Comparison of ENCODE assay signal across 20 cellular contexts in genomic region chr2:17805717-17806354, GRCh38. TPM values are rescaled to one million over a fixed set of nuclear protein-coding genes. Genes with fewer than 3 reads are reported as not detected.
A peak's percentile ranks its signal among the peaks of the same experiment; 100 is the strongest.
DNase-seq lines count a peak whose midpoint lies in the region; ATAC-seq and TF ChIP-seq lines count a peak whose summit lies in the region.
"Had no signal": no experiment of that assay in that cellular context is flagged by ENCODE, and none has a peak within 500 bp of the region (broad histone marks: within the 10 kb centered on the region; RNA-seq: fewer than 3 reads in every experiment).

No MANE protein-coding gene starts in this region.

- in situ Hi-C loops in GM23248 (cut with MboI): no loop called here

- no peak for ATAC-seq in Right ventricle myocardium inferior
- ATAC-seq in GM18907 (IDR thresholded peaks at IDR 0.05; ENCODE audit: unreplicated experiment): no peak
- no peak for ATAC-seq in HG03342 (IDR thresholded peaks at IDR 0.05; ENCODE audit: unreplicated experiment)
- ATAC-seq: A549 had no signal

- no peak overlapping the region for H3K4me2 ChIP-seq in GM23248 (ENCODE audit: unreplicated experiment)
- H3K4me2 ChIP-seq: A549 had no signal

- H3K36me3 ChIP-seq in right atrium auricular region: no peaks in the 10 kb centered on the region
- H3K36me3 ChIP-seq in GM23248 (ENCODE audit: low read depth): no peaks in the 10 kb centered on the region
- H3K36me3 ChIP-seq: lower lobe of right lung, ovary had no signal

- H3K27ac ChIP-seq in right atrium auricular region: peak overlapping the region in 1 of 2 donors; percentile 34
- H3K27ac ChIP-seq in GM23248: no peak overlapping the region
- H3K27ac ChIP-seq: A549, lower lobe of right lung, ovary had no signal

- H3K9ac ChIP-seq in GM23248: no peak overlapping the region

- H3K27me3 ChIP-seq in right atrium auricular region (no peaks in the 10 kb centered on the region), GM23248 (replicated peaks; ENCODE audit: insufficient read depth) (no peaks in the 10 kb centered on the region)
- H3K27me3 ChIP-seq: ovary had no signal

- WGBS in GM23248 (ENCODE audit: low coverage in 1 of 2, low lambda C conversion rate in 2 of 2, missing lambda C conversion rate in 2 of 2), 2 experiments: 75 to 77% methylated on average over 7 of the region's 7 CpGs

- H3K4me3 ChIP-seq in right atrium auricular region (no peak overlapping the region), GM23248 (no peak overlapping the region)
- H3K4me3 ChIP-seq: A549, lower lobe of right lung, ovary had no signal

- H3F3A ChIP-seq in GM23248 (ENCODE audit: insufficient read depth): no peaks in the 10 kb centered on the region

- H3K79me2 ChIP-seq in GM23248 (ENCODE audit: insufficient read depth): no peaks in the 10 kb centered on the region

- no peaks in the 10 kb centered on the region for H3K9me3 ChIP-seq in right atrium auricular region
- no peaks in the 10 kb centered on the region for H3K9me3 ChIP-seq in GM23248 (ENCODE audit: low read depth)
- H3K9me3 ChIP-seq: A549, lower lobe of right lung, ovary had no signal

- intact Hi-C loops in Right ventricle myocardium inferior (cut with DNase I) (no loop called here), cardiac septum (cut with DNase I) (no loop called here)

- TF ChIP-seq CTCF in right atrium auricular region (IDR thresholded peaks at IDR 0.05): no peak

- no peaks in the 10 kb centered on the region for H4K20me1 ChIP-seq in GM23248 (ENCODE audit: insufficient read depth)

- peaks cover 0 to 10% of the 10 kb centered on the region in 2 donors for H3K4me1 ChIP-seq in right atrium auricular region
- H3K4me1 ChIP-seq in GM23248 (ENCODE audit: insufficient read depth): no peaks in the 10 kb centered on the region
- H3K4me1 ChIP-seq: A549 had no signal

- H2AFZ ChIP-seq in GM23248: no peak overlapping the region

- H3K9me2 ChIP-seq in GM23248 (ENCODE audit: insufficient read depth): no peaks in the 10 kb centered on the region

- peak; percentile 66 for DNase-seq in Right ventricle myocardium inferior (ENCODE audit: missing footprints)
- DNase-seq in cardiac septum (ENCODE audit: low spot score): no peak
- peak; percentile 42 for DNase-seq in NCI-H2171 (lab: John Stamatoyannopoulos, UW)
- peak; percentile 34 for DNase-seq in right atrium auricular region (ENCODE audit: low spot score)
- DNase-seq in GM23248: no peak
- DNase-seq in Kasumi-1 (lab: John Stamatoyannopoulos, UW): no peak
- DNase-seq: activated naive CD8-positive, alpha-beta T cell treated with anti-CD3 and anti-CD28 coated beads, Interleukin-2, amount 10 ng/mL, durations not matched to agents 7 days and 5 days; DMS153; GDM1; lower lobe of right lung; NCI-H1417 treated with DMSO at 0.1 percent for 48 hours; NCI-H526 treated with DMSO at 0.1 percent for 48 hours; ovary; stimulated activated CD4-positive, alpha-beta T cell treated with anti-CD3 and anti-CD28 coated beads, Interleukin-2, amount 100 ng/mL, for 24 hours had no signal

RNA-seq across cellular contexts. Expression of gene MSGN1, which starts 10.4 kb away (rescaled TPM):
- total RNA-seq in Right ventricle myocardium inferior (not detected), cardiac septum (not detected), right atrium auricular region (not detected)
- total RNA-seq in GM23248 (2014; rRNA removed; shearing (Covaris generic)): not detected in 2 replicates
- polyA plus RNA-seq in GM23248 (2016; fragmentation: Nextera tagmentation; extraction: Ambion mirVana): not detected in 2 replicates
- total RNA-seq: activated CD8-positive, alpha-beta memory T cell treated with anti-CD3 and anti-CD28 coated beads for 36 hours; activated naive CD8-positive, alpha-beta T cell treated with anti-CD3 and anti-CD28 coated beads, Interleukin-2, amount 10 ng/mL, durations not matched to agents 7 days and 5 days; activated T-helper 2 cell treated with anti-CD3 and anti-CD28 coated beads, Interferon-gamma antibody, Interleukin-2, Interleukin-4, amounts not matched to agents 10 μg/mL and 5 μg/mL and 100 μg/mL, durations not matched to agents 14 hours and 24 hours and 36 hours; lower lobe of right lung; ovary; ureter had no signal
- polyA plus RNA-seq: A549, ovary had no signal

RNA-seq across cellular contexts. Expression of gene GEN1, which starts 51.9 kb away (rescaled TPM):
- total RNA-seq in Right ventricle myocardium inferior (3.3 TPM), cardiac septum (2.7 TPM), right atrium auricular region (1 to 10 TPM; 1.2 to 2.3 TPM)
- 8.1 and 10.2 TPM in 2 replicates for total RNA-seq in GM23248 (2014; rRNA removed; shearing (Covaris generic))
- 3.9 and 4.5 TPM in 2 replicates for polyA plus RNA-seq in GM23248 (2016; fragmentation: Nextera tagmentation; extraction: Ambion mirVana)

RNA-seq across cellular contexts. Expression of gene SMC6, which starts 52.2 kb away (rescaled TPM):
- total RNA-seq in Right ventricle myocardium inferior: 12.7 TPM
- 13.9 TPM for total RNA-seq in cardiac septum
- total RNA-seq in right atrium auricular region: 10 to 100 TPM in 1 of 2 donors, 1 to 10 TPM in 1; 6.1 to 12.2 TPM
- 21.4 and 22.0 TPM in 2 replicates for total RNA-seq in GM23248 (2014; rRNA removed; shearing (Covaris generic))
- polyA plus RNA-seq in GM23248 (2016; fragmentation: Nextera tagmentation; extraction: Ambion mirVana): 18.8 and 20.9 TPM in 2 replicates

Comparison
In these comparisons a context has a peak if more than half of its experiments do, and no peak if none do; other contexts are left out.
1. DNase-seq: peak in Right ventricle myocardium inferior (single experiment), NCI-H2171 (single experiment) and right atrium auricular region (single experiment); none in cardiac septum (single experiment), GM23248 (single experiment) and Kasumi-1 (0 of 2).